In genomic region chr16:50841081-50841886, GRCh38 we compare ENCODE assay signal across 9 cellular contexts.
DNase-seq lines count a peak whose midpoint lies in the region; ATAC-seq and TF ChIP-seq lines count a peak whose summit lies in the region.
"Had no signal": no experiment of that assay in that cellular context is flagged by ENCODE, and none has a peak within 500 bp of the region (broad histone marks: within the 10 kb centered on the region; RNA-seq: fewer than 3 reads in every experiment).

No MANE protein-coding gene starts in this region.

- H3K27ac ChIP-seq in HUES64 (ENCODE audit: low read depth, low read length) (no peak overlapping the region), uterus (no peak overlapping the region)

- H3K36me3 ChIP-seq in HUES64 (ENCODE audit: insufficient read depth, low read length) (no peaks in the 10 kb centered on the region), iPS-15b (ENCODE audit: control insufficient read depth, insufficient read depth, low read length) (no peaks in the 10 kb centered on the region), uterus (no peaks in the 10 kb centered on the region)

- no peak overlapping the region for H3K9ac ChIP-seq in HUES64 (ENCODE audit: low read depth, low read length)
- H3K9ac ChIP-seq in iPS-15b (ENCODE audit: low read depth, low read length), result no peak overlapping the region

- intact Hi-C loops in uterus (cut with DNase I; ENCODE audit: low total_unique reads), result no loop called here

- H3K4me3 ChIP-seq in HUES64 (ENCODE audit: low read length) (peak overlapping the region; percentile 45), iPS-15b (ENCODE audit: low read depth, low read length) (peak overlapping the region; percentile 48), uterus (no peak overlapping the region)

- DNase-seq in activated T-cell treated with anti-CD3 and anti-CD28 coated beads for 48 hours (ENCODE audit: low read depth) (peak; percentile 38), NCI-H128 (lab: John Stamatoyannopoulos, UW; ENCODE audit: unreplicated experiment) (no peak), uterus (no peak), NCI-H1930 (lab: John Stamatoyannopoulos, UW) (no peak)
- DNase-seq in stimulated activated CD4-positive, alpha-beta T cell treated with anti-CD3 and anti-CD28 coated beads, Interleukin-4, amount 100 ng/mL, for 48 hours (ENCODE audit: low read depth in 2 of 2), result peak; percentile 25 to 32

- WGBS in HUES64, result 16% methylated on average over 43 of the region's 44 CpGs

- H3K27me3 ChIP-seq in HUES64 (ENCODE audit: insufficient read depth, low read length) (peaks cover 19% of the 10 kb centered on the region), iPS-15b (ENCODE audit: control insufficient read depth, insufficient read depth, low read length) (peaks cover 16% of the 10 kb centered on the region), uterus (no peaks in the 10 kb centered on the region)

- TF ChIP-seq POLR2A in uterus (IDR thresholded peaks at IDR 0.05), result no peak

- no peak for ATAC-seq in HG03025 (IDR thresholded peaks at IDR 0.05; ENCODE audit: low FRiP score, unreplicated experiment)
- ATAC-seq: HCT116 had no signal

- H3K9me3 ChIP-seq in HUES64 (ENCODE audit: insufficient read depth, low read depth, low read length), result no peaks in the 10 kb centered on the region
- H3K9me3 ChIP-seq in iPS-15b (ENCODE audit: control insufficient read depth, insufficient read depth, low read length), result no peaks in the 10 kb centered on the region
- H3K9me3 ChIP-seq in uterus, result no peaks in the 10 kb centered on the region

- H3K4me1 ChIP-seq in HUES64 (ENCODE audit: insufficient read depth, low read length) (peaks cover 9% of the 10 kb centered on the region; the same call in 1 of the 2 replicates), iPS-15b (ENCODE audit: control insufficient read depth, insufficient read depth, low read length) (peaks cover 6% of the 10 kb centered on the region), uterus (no peaks in the 10 kb centered on the region)

- no peak for TF ChIP-seq CTCF in uterus (IDR thresholded peaks at IDR 0.05)

Comparison
In these comparisons a context has a peak if more than half of its experiments do, and no peak if none do; other contexts are left out.
1. H3K4me3 ChIP-seq: peak in HUES64 (single experiment) and iPS-15b (single experiment); none in uterus (0 of 2).
2. DNase-seq: peak in activated T-cell treated with anti-CD3 and anti-CD28 coated beads for 48 hours (single experiment) and stimulated activated CD4-positive, alpha-beta T cell treated with anti-CD3 and anti-CD28 coated beads, Interleukin-4, amount 100 ng/mL, for 48 hours (2 of 2); none in NCI-H128 (single experiment), uterus (0 of 2) and NCI-H1930 (0 of 2).